Comparison of ENCODE assay signal across 24 cellular contexts in the genomic region with DNA sequence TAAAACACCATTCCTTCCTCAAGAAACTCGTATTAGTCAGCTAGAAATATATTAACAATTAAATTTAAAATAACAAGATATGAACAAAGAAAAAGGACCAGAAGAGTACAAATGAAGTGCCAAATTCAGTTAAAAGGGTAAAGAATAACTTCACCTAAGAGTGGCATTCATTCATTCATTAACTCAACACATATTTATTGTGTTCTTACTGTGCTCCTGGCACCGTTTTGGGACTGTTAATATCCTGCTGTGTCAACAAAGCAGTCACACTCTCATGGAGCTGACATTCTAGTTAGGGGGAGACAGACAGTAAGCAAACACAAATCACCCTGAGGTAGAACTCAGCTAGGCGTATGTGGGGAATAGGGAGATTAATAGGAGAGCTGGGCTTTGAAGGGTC.
DNase-seq lines count a peak whose midpoint lies in the region; ATAC-seq, FAIRE-seq and TF ChIP-seq lines count a peak whose summit lies in the region.
"Had no signal": no experiment of that assay in that cellular context is flagged by ENCODE, and none has a peak within 500 bp of the region (broad histone marks: within the 10 kb centered on the region; RNA-seq: fewer than 3 reads in every experiment).

No MANE protein-coding gene starts in this region.

- ATAC-seq in lower lobe of right lung: no peak
- ATAC-seq: A549; CD8-positive, alpha-beta T cell; GM12878 had no signal

- no peaks in the 10 kb centered on the region for H3K36me3 ChIP-seq in lower lobe of right lung
- H3K36me3 ChIP-seq: BLaER1 treated with 17β-estradiol and CSF1 and Interleukin-3, amounts not matched to agents 10 nM and 100 nM had no signal

- no peak for TF ChIP-seq CTCF in epithelial cell of proximal tubule (conservative IDR thresholded peaks at IDR 0.05; ENCODE audit: low read depth, low read length)
- TF ChIP-seq CTCF in lower lobe of right lung (IDR thresholded peaks at IDR 0.05): no peak

- intact Hi-C loops in lower lobe of right lung (cut with DNase I): no loop called here

- H3K9me3 ChIP-seq in lower lobe of right lung: no peaks in the 10 kb centered on the region
- H3K9me3 ChIP-seq: A549; BLaER1 treated with 17β-estradiol and CSF1 and Interleukin-3, amounts not matched to agents 10 nM and 100 nM; Caco-2 had no signal

- DNase-seq in RCC 7860 (ENCODE audit: low spot score) (peak; percentile 39), epithelial cell of proximal tubule (ENCODE audit: low read depth) (peak; percentile 12), renal cortical epithelial cell (ENCODE audit: low read depth) (peak; percentile 26), lower lobe of right lung (no peak), A172 (ENCODE audit: low spot score) (no peak), frontal cortex (ENCODE audit: low spot score in 2 of 2) (no peak)
- DNase-seq: 8988T; AML-193; Caco-2; CD4-positive, alpha-beta T cell; CD8-positive, alpha-beta T cell; DMS 273 treated with DMSO at 0.1 percent for 48 hours; DMS153; DMS53; DMS79; DND-41; EL; GDM1 had no signal

- no peak overlapping the region for H3K4me3 ChIP-seq in epithelial cell of proximal tubule (ENCODE audit: low read depth, low read length)
- no peak overlapping the region for H3K4me3 ChIP-seq in lower lobe of right lung
- H3K4me3 ChIP-seq: A549; BLaER1 treated with 17β-estradiol and CSF1 and Interleukin-3, amounts not matched to agents 10 nM and 100 nM; GM12878 had no signal

- peak; percentile 73 for FAIRE-seq in RCC 7860 (lab: Jason Lieb, UNC)
- FAIRE-seq in frontal cortex (lab: Jason Lieb, UNC): no peak
- FAIRE-seq: A549, GM12878, GM12892, GM18507 had no signal

- H3K27me3 ChIP-seq in lower lobe of right lung (ENCODE audit: low read depth): no peaks in the 10 kb centered on the region
- H3K27me3 ChIP-seq: BLaER1 treated with 17β-estradiol and CSF1 and Interleukin-3, amounts not matched to agents 10 nM and 100 nM had no signal

- no peak overlapping the region for H3K27ac ChIP-seq in lower lobe of right lung
- H3K27ac ChIP-seq: A549; BLaER1 treated with 17β-estradiol and CSF1 and Interleukin-3, amounts not matched to agents 10 nM and 100 nM; C4-2B had no signal

- no peaks in the 10 kb centered on the region for H3K4me1 ChIP-seq in lower lobe of right lung
- H3K4me1 ChIP-seq: A549; BLaER1 treated with 17β-estradiol and CSF1 and Interleukin-3, amounts not matched to agents 10 nM and 100 nM; Caco-2 had no signal

Comparison
In these comparisons a context has a peak if more than half of its experiments do, and no peak if none do; other contexts are left out.
1. DNase-seq: peak in RCC 7860 (single experiment), epithelial cell of proximal tubule (single experiment) and renal cortical epithelial cell (single experiment); none in lower lobe of right lung (single experiment), A172 (single experiment) and frontal cortex (0 of 2).